14 cellular contexts compared by ENCODE assay signal in genomic region chr5:39202594-39203290, GRCh38. TPM values are rescaled to one million over a fixed set of nuclear protein-coding genes. Genes with fewer than 3 reads are reported as not detected.
A peak's percentile ranks its signal among the peaks of the same experiment; 100 is the strongest.
DNase-seq lines count a peak whose midpoint lies in the region; ATAC-seq and FAIRE-seq lines count a peak whose summit lies in the region.
"Had no signal": no experiment of that assay in that cellular context is flagged by ENCODE, and none has a peak within 500 bp of the region (broad histone marks: within the 10 kb centered on the region; RNA-seq: fewer than 3 reads in every experiment).

No MANE protein-coding gene starts in this region.

- H3K27me3 ChIP-seq in small intestine (ENCODE audit: control insufficient read depth in 2 of 2, insufficient read depth in 2 of 2, low read length in 2 of 2) = no peaks in the 10 kb centered on the region

- H3K4me3 Mint-ChIP-seq in activated T-cell treated with anti-CD3 and anti-CD28 coated beads, Interleukin-2, amount 50 U/mL, for 24 hours = peak overlapping the region; percentile 86
- H3K4me3 Mint-ChIP-seq: memory B cell had no signal

- in situ Hi-C loops in ACHN (cut with HindIII; ENCODE audit: low pct_ligation_motif_present, low pct_unique_long_range_greater_than_20kb, low sequenced_read_pairs) = no loop called here

- H3K4me1 ChIP-seq in small intestine (ENCODE audit: control insufficient read depth in 2 of 2, insufficient read depth in 1 of 2, low read depth in 1 of 2, low read length in 1 of 2) = peaks cover 0 to 2% of the 10 kb centered on the region in 2 donors

- no peak for FAIRE-seq in small intestine (lab: Jason Lieb, UNC)

- peak overlapping the region; percentile 97 for H3K27ac Mint-ChIP-seq in activated T-cell treated with anti-CD3 and anti-CD28 coated beads, Interleukin-2, amount 50 U/mL, for 24 hours
- H3K27ac Mint-ChIP-seq: memory B cell had no signal

- no peak for DNase-seq in activated T-cell treated with anti-CD3 and anti-CD28 coated beads, Interleukin-2, amount 50 U/mL, for 24 hours
- no peak for DNase-seq in activated T-cell treated with anti-CD3 and anti-CD28 coated beads for 4 hours
- DNase-seq in OCI-M1 (lab: John Stamatoyannopoulos, UW) = peak; percentile 86
- peak; percentile 68 for DNase-seq in central memory CD4-positive, alpha-beta T cell
- peak; percentile 40 for DNase-seq in small intestine
- no peak for DNase-seq in ACHN
- DNase-seq: cortex of kidney, GDM1, right cardiac atrium, SW 1271 had no signal

- no peaks in the 10 kb centered on the region for H3K36me3 ChIP-seq in small intestine (ENCODE audit: control insufficient read depth in 2 of 2, insufficient read depth in 2 of 2, low read length in 2 of 2)

- peaks cover 34% of the 10 kb centered on the region for H3K36me3 Mint-ChIP-seq in activated T-cell treated with anti-CD3 and anti-CD28 coated beads, Interleukin-2, amount 50 U/mL, for 24 hours (ENCODE audit: low read depth)
- H3K36me3 Mint-ChIP-seq: memory B cell had no signal

- WGBS in small intestine, 3 donors = 66 to 82% (median 75%) methylated on average over 11 of the region's 11 CpGs

- H3K27me3 Mint-ChIP-seq in activated T-cell treated with anti-CD3 and anti-CD28 coated beads, Interleukin-2, amount 50 U/mL, for 24 hours = no peaks in the 10 kb centered on the region
- H3K27me3 Mint-ChIP-seq: memory B cell had no signal

- peaks cover 61% of the 10 kb centered on the region for H3K4me1 Mint-ChIP-seq in activated T-cell treated with anti-CD3 and anti-CD28 coated beads, Interleukin-2, amount 50 U/mL, for 24 hours (ENCODE audit: low read depth)

- peak overlapping the region in 1 of 2 donors; percentile 38 for H3K4me3 ChIP-seq in small intestine (ENCODE audit: low read depth in 1 of 2, low read length in 2 of 2)

- H3K9me3 Mint-ChIP-seq in activated T-cell treated with anti-CD3 and anti-CD28 coated beads, Interleukin-2, amount 50 U/mL, for 24 hours = no peaks in the 10 kb centered on the region
- H3K9me3 Mint-ChIP-seq: memory B cell had no signal

- no peaks in the 10 kb centered on the region for H3K9me3 ChIP-seq in small intestine (ENCODE audit: control insufficient read depth, low read depth)

- H3K27ac ChIP-seq in small intestine (ENCODE audit: low read depth in 1 of 2, low read length in 1 of 2) = peak overlapping the region; percentile 42 to 87
- H3K27ac ChIP-seq: KMS-11 had no signal

- ATAC-seq in HG03039 (IDR thresholded peaks at IDR 0.05; ENCODE audit: unreplicated experiment) = no peak
- no peak for ATAC-seq in HG02763 (IDR thresholded peaks at IDR 0.05; ENCODE audit: unreplicated experiment)

RNA-seq across cellular contexts. Expression of gene FYB1, which starts 16.6 kb away (rescaled TPM):
- 10 to 100 TPM in 1 of 3 donors, 1 to 10 TPM in 2; 3.5 to 12.4 (median 3.6) TPM for polyA plus RNA-seq in small intestine

Comparison
In these comparisons a context has a peak if more than half of its experiments do, and no peak if none do; other contexts are left out.
1. DNase-seq: peak in OCI-M1 (single experiment), central memory CD4-positive, alpha-beta T cell (single experiment) and small intestine (single experiment); none in activated T-cell treated with anti-CD3 and anti-CD28 coated beads, Interleukin-2, amount 50 U/mL, for 24 hours (single experiment), activated T-cell treated with anti-CD3 and anti-CD28 coated beads for 4 hours (single experiment) and ACHN (single experiment).